In the genomic region with DNA sequence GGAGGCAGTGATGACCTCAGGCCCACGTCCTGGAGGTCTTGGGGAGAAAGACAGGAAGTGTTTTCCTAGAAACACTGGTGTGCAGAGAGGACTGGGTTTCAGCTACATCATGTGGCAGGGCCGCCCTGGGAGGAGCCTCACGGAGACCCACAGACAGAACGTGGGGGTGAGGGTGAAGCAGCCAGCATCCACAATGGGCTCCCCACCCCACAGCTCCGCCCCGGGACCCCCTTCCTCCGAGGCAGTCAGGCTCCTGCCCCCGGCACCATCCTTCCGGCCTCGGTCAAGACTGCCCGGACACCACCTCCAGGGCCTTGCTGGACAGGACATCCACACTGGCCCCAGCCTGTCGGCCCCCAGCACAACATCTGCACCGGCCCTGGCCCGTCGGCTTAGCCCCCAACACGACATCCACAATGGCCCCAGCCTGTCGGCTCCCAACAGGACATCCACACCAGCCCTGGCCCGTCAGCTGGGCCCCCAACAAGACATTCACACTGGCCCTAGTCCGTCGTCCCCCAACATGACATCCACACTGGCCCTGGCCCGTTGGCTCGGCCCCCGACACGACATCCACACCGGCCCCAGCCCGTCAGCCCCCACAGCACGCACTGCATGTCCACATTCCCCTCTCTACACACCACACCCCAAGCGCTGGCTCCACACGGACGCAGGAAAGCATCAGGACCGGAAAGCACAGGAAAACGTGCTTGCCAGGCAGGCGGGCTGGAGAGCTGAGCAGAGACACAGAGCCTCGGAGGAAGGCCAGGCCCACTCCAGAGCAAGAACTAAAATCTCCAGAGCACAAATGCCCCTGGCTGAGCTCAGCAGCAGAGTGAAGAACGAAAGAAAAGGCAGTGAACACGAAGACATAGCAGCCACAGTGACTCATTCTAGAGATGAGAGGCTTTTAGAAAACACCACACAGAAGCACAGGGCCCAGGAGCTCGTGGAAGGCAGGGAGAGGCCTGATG, we compare ENCODE assay signal across 12 cellular contexts. TPM values are rescaled to one million over a fixed set of nuclear protein-coding genes. Genes with fewer than 3 reads are reported as not detected.
DNase-seq lines count a peak whose midpoint lies in the region; ATAC-seq, FAIRE-seq and TF ChIP-seq lines count a peak whose summit lies in the region.
"Had no signal": no experiment of that assay in that cellular context is flagged by ENCODE, and none has a peak within 500 bp of the region (broad histone marks: within the 10 kb centered on the region; RNA-seq: fewer than 3 reads in every experiment).

No MANE protein-coding gene starts in this region.

- H3K9ac ChIP-seq in Karpas-422 (ENCODE audit: low read length): no peak overlapping the region

- no peak for ATAC-seq in HG02970 (IDR thresholded peaks at IDR 0.05; ENCODE audit: low FRiP score, unreplicated experiment)
- ATAC-seq: HCT116 had no signal

- intact Hi-C loops in tibial artery (cut with DNase I; ENCODE audit: low total_unique reads): no loop called here

- H3K4me2 ChIP-seq in Karpas-422 (ENCODE audit: low read depth, low read length, poor library complexity, severe bottlenecking): peak overlapping the region; percentile 30

- H3K4me3 ChIP-seq in Karpas-422 (ENCODE audit: low read length) (no peak overlapping the region), fibroblast of the aortic adventitia (ENCODE audit: low read depth, low read length) (no peak overlapping the region), tibial artery (no peak overlapping the region)

- no peak for FAIRE-seq in HTR-8/SVneo (lab: Jason Lieb, UNC)

- no peaks in the 10 kb centered on the region for H3K9me2 ChIP-seq in Karpas-422 (replicated peaks; ENCODE audit: insufficient read depth, low read length)

- H3K4me1 Mint-ChIP-seq in nephron progenitor cell: peaks cover 43% of the 10 kb centered on the region

- H3K79me2 ChIP-seq in Karpas-422 (ENCODE audit: low read length): no peaks in the 10 kb centered on the region

- H3K9me3 Mint-ChIP-seq in nephron progenitor cell: peaks cover 35% of the 10 kb centered on the region

- peaks cover 7% of the 10 kb centered on the region; the same call in 1 of the 2 replicates for H3K9me3 ChIP-seq in Karpas-422 (ENCODE audit: low read length)
- no peaks in the 10 kb centered on the region for H3K9me3 ChIP-seq in tibial artery

- DNase-seq in Karpas-422 (no peak), fibroblast of the aortic adventitia (ENCODE audit: low read depth) (peak; percentile 70), nephron progenitor cell (no peak), tibial artery (peak in 1 of 2 donors; percentile 29), NCI-H2081 (lab: John Stamatoyannopoulos, UW) (no peak), HTR-8/SVneo (ENCODE audit: insufficient read length, low spot score) (no peak)
- DNase-seq in stimulated activated CD4-positive, alpha-beta T cell treated with anti-CD3 and anti-CD28 coated beads, Interleukin-4, amount 100 ng/mL, for 24 hours: no peak
- DNase-seq: NCI-H1092, retina, T-helper 2 cell had no signal

- H3K27ac ChIP-seq in Karpas-422 (ENCODE audit: low read length): no peak overlapping the region
- peak overlapping the region; percentile 65 to 67 for H3K27ac ChIP-seq in tibial artery

- peaks cover 47% of the 10 kb centered on the region for H3K36me3 Mint-ChIP-seq in nephron progenitor cell (ENCODE audit: low read depth)

- H3K36me3 ChIP-seq in Karpas-422 (ENCODE audit: insufficient read depth, low read length) (no peaks in the 10 kb centered on the region), tibial artery (peaks cover 0 to 9% (median 5%) of the 10 kb centered on the region in 3 donors)

- H3K27me3 ChIP-seq in Karpas-422 (ENCODE audit: low read length): no peaks in the 10 kb centered on the region
- H3K27me3 ChIP-seq in tibial artery: no peaks in the 10 kb centered on the region

- TF ChIP-seq CTCF in fibroblast of the aortic adventitia (IDR thresholded peaks at IDR 0.05; ENCODE audit: insufficient read depth, low read length) (no peak), nephron progenitor cell (IDR thresholded peaks at IDR 0.05) (no peak), tibial artery (IDR thresholded peaks at IDR 0.05) (no peak)

- no peak overlapping the region for H2AFZ ChIP-seq in Karpas-422 (ENCODE audit: low read length)

- peaks cover 11% of the 10 kb centered on the region for H3K4me1 ChIP-seq in Karpas-422 (ENCODE audit: low read length)
- H3K4me1 ChIP-seq in tibial artery: peaks cover 0 to 22% (median 14%) of the 10 kb centered on the region in 4 donors

- peak overlapping the region; percentile 44 for H3K4me3 Mint-ChIP-seq in nephron progenitor cell

- no peaks in the 10 kb centered on the region for H4K20me1 ChIP-seq in Karpas-422 (ENCODE audit: insufficient read depth, low read depth, low read length)

- peaks cover 4% of the 10 kb centered on the region for H3K27me3 Mint-ChIP-seq in nephron progenitor cell (ENCODE audit: low read depth, poor library complexity)

- peak overlapping the region; percentile 85 for H3K27ac Mint-ChIP-seq in nephron progenitor cell

RNA-seq across cellular contexts. Expression of a gene that starts 50.8 kb away (rescaled TPM):
- total RNA-seq in Karpas-422 (2014; rRNA removed; shearing (Covaris generic); ENCODE audit: low replicate concordance): 12.2 and 16.7 TPM in 2 replicates
- 11.9 and 29.4 TPM in 2 replicates for total RNA-seq in fibroblast of the aortic adventitia (ENCODE audit: low replicate concordance)
